Comparison of ENCODE assay signal across 34 cellular contexts in genomic region chr6:26651382-26651781, GRCh38.
"Had no signal": no experiment of that assay in that cellular context is flagged by ENCODE, and none has a peak within 500 bp of the region (broad histone marks: within the 10 kb centered on the region; RNA-seq: fewer than 3 reads in every experiment).

No MANE protein-coding gene starts in this region.

- DNase-seq: Karpas-422, Kasumi-1, MG63, MM.1S, MV-4-11, NCI-H1048, NCI-H1092, NCI-H1092 treated with DMSO at 0.1 percent for 48 hours, NCI-H1105, NCI-H1105 treated with DMSO at 0.1 percent for 48 hours, NCI-H1417, NCI-H1417 treated with DMSO at 0.1 percent for 48 hours, NCI-H1436, NCI-H1436 treated with DMSO at 0.1 percent for 48 hours, NCI-H146, NCI-H1694, NCI-H1694 treated with DMSO at 0.1 percent for 48 hours, NCI-H187, NCI-H187 treated with DMSO at 0.1 percent for 48 hours, NCI-H1930, NCI-H2029, NCI-H2029 treated with DMSO at 0.1 percent for 48 hours, NCI-H2081, NCI-H2081 treated with DMSO at 0.1 percent for 48 hours, NCI-H2107, NCI-H2171, NCI-H2171 treated with DMSO at 0.1 percent for 48 hours, NCI-H2227 treated with DMSO at 0.1 percent for 48 hours, NCI-H226, NCI-H345, NCI-H446, NCI-H446 treated with DMSO at 0.1 percent for 48 hours, NCI-H510A, NCI-H510A treated with DMSO at 0.1 percent for 48 hours had no signal

- H3K4me3 ChIP-seq: MG63 had no signal

- H3K27me3 ChIP-seq: MG63 had no signal
